Comparison of ENCODE assay signal across 16 cellular contexts in the genomic region with DNA sequence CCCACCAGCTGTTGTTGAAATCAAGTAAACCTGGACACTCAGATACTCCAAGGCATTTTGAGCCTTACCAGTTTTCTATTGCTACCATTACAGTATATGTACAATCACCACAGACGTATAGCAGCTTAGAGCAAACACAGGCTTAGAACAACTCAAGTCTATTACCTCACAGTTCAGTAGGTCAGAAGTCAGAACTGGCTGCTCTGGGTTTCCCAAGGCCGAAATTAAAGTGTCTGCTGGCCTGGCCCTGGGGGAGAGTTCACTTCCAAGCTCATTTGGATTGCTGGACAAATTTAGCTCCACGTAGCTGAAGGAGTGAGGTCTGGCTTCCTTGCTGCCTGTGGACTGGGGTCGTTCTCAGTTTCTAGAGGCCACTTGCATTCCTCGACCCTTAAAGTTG.
"Had no signal": no experiment of that assay in that cellular context is flagged by ENCODE, and none has a peak within 500 bp of the region (broad histone marks: within the 10 kb centered on the region; RNA-seq: fewer than 3 reads in every experiment).

No MANE protein-coding gene starts in this region.

- DNase-seq: activated CD4-positive, alpha-beta memory T cell treated with anti-CD3 and anti-CD28 coated beads for 36 hours; activated CD4-positive, CD25-positive, alpha-beta regulatory T cell treated with anti-CD3 and anti-CD28 coated beads, Interleukin-2, amount 50 U/mL, for 72 hours; activated gamma-delta T cell treated with Interleukin-2 at 50 U/mL for 16 hours; activated T-cell treated with anti-CD3 and anti-CD28 coated beads, Interleukin-2, amount 50 U/mL, for 48 hours; central memory CD4-positive, alpha-beta T cell; effector memory CD4-positive, alpha-beta T cell; mammary epithelial cell; natural killer cell; occipital lobe; SHP77; sigmoid colon; stimulated activated CD4-positive, alpha-beta T cell treated with anti-CD3 and anti-CD28 coated beads, Interleukin-12 subunit alpha, Interleukin-12 subunit beta, amount 100 ng/mL, for 4 hours; stimulated activated naive CD4-positive, alpha-beta T cell treated with Interleukin-2 at 50 U/mL for 16 hours had no signal

- H3K4me3 ChIP-seq: gastroesophageal sphincter, hepatocyte, sigmoid colon had no signal

- H3K27ac ChIP-seq: epithelial cell of prostate, gastroesophageal sphincter, hepatocyte, sigmoid colon had no signal

- ATAC-seq: gastroesophageal sphincter, natural killer cell had no signal

- H3K27me3 ChIP-seq: gastroesophageal sphincter, hepatocyte, sigmoid colon had no signal

- H3K36me3 ChIP-seq: gastroesophageal sphincter, sigmoid colon had no signal

- H3K9me3 ChIP-seq: gastroesophageal sphincter, sigmoid colon had no signal
